22 cellular contexts compared by ENCODE assay signal in genomic region chr14:41868396-41868795, GRCh38.
DNase-seq lines count a peak whose midpoint lies in the region; ATAC-seq, FAIRE-seq and TF ChIP-seq lines count a peak whose summit lies in the region.
"Had no signal": no experiment of that assay in that cellular context is flagged by ENCODE, and none has a peak within 500 bp of the region (broad histone marks: within the 10 kb centered on the region; RNA-seq: fewer than 3 reads in every experiment).

No MANE protein-coding gene starts in this region.

- H3K4me2 ChIP-seq in IMR-90 (ENCODE audit: low read depth, low read length) (no peak overlapping the region), astrocyte (ENCODE audit: low read length) (no peak overlapping the region)

- H3K79me1 ChIP-seq in IMR-90 (ENCODE audit: low read depth in 1 of 2, low read length in 2 of 2) = no peaks in the 10 kb centered on the region

- no peaks in the 10 kb centered on the region for H3K9me1 ChIP-seq in IMR-90 (ENCODE audit: insufficient read depth, low read length)

- no peak for TF ChIP-seq RAD21 in IMR-90 (IDR thresholded peaks at IDR 0.05; ENCODE audit: low read length)

- H2AK5ac ChIP-seq in IMR-90 (ENCODE audit: low read depth, low read length) = no peak overlapping the region

- ATAC-seq in IMR-90 (ENCODE audit: low read depth) = peak; percentile 42
- ATAC-seq in HG03354 (IDR thresholded peaks at IDR 0.05; ENCODE audit: poor library complexity, severe bottlenecking, unreplicated experiment) = no peak
- ATAC-seq: SK-N-SH treated with all-trans-retinoic acid at 6 μM for 48 hours had no signal

- intact Hi-C loops in IMR-90 (cut with micrococcal nuclease) = no loop called here

- H3K4me3 ChIP-seq in IMR-90 (ENCODE audit: insufficient read depth, low read depth, low read length) (no peak overlapping the region), astrocyte (ENCODE audit: insufficient read depth, low read depth, low read length) (no peak overlapping the region)
- H3K4me3 ChIP-seq: HAP-1 had no signal

- no peaks in the 10 kb centered on the region for H3K9me3 Mint-ChIP-seq in astrocyte (ENCODE audit: unreplicated experiment)
- H3K9me3 Mint-ChIP-seq in osteocyte (ENCODE audit: unreplicated experiment) = no peaks in the 10 kb centered on the region

- H3K14ac ChIP-seq in IMR-90 (replicated peaks; ENCODE audit: low read depth, low read length) = no peak overlapping the region

- no peak overlapping the region for H2AK9ac ChIP-seq in IMR-90 (replicated peaks; ENCODE audit: low read depth, low read length, poor library complexity)

- TF ChIP-seq CTCF in IMR-90 (conservative IDR thresholded peaks at IDR 0.05; ENCODE audit: low read depth, low read length) (no peak), astrocyte (IDR thresholded peaks at IDR 0.05; ENCODE audit: insufficient read depth, low read depth, low read length) (no peak), osteocyte (IDR thresholded peaks at IDR 0.05) (no peak)

- WGBS in IMR-90 (ENCODE audit: extremely low coverage in 2 of 2, insufficient read length in 1 of 2), 2 experiments = no CpG with 5 or more reads among the region's 3 CpGs

- no peak overlapping the region for H2BK120ac ChIP-seq in IMR-90 (ENCODE audit: low read depth, low read length)

- H3K27ac ChIP-seq in IMR-90 (ENCODE audit: insufficient read depth, low read length) = no peak overlapping the region
- H3K27ac ChIP-seq in astrocyte (ENCODE audit: low read depth, low read length) = no peak overlapping the region

- H3K9ac ChIP-seq in IMR-90 (ENCODE audit: low read depth, low read length) = no peak overlapping the region
- H3K9ac ChIP-seq in astrocyte (ENCODE audit: low read length) = no peak overlapping the region

- no peak overlapping the region for H3K56ac ChIP-seq in IMR-90 (ENCODE audit: extremely low read depth, insufficient read depth, low read length)

- H3K4me1 Mint-ChIP-seq in astrocyte (ENCODE audit: low read depth, unreplicated experiment) (peaks cover 11% of the 10 kb centered on the region), osteocyte (ENCODE audit: unreplicated experiment) (peaks cover 26% of the 10 kb centered on the region)
- H3K4me1 Mint-ChIP-seq: CD8-positive, alpha-beta memory T cell had no signal

- H4K20me1 ChIP-seq in IMR-90 (ENCODE audit: insufficient read depth, low read length) (no peaks in the 10 kb centered on the region), astrocyte (ENCODE audit: insufficient read depth, low read length) (no peaks in the 10 kb centered on the region)

- H3K27me3 Mint-ChIP-seq in astrocyte (ENCODE audit: low read depth, unreplicated experiment) (no peaks in the 10 kb centered on the region), osteocyte (ENCODE audit: unreplicated experiment) (no peaks in the 10 kb centered on the region)
- H3K27me3 Mint-ChIP-seq: CD8-positive, alpha-beta memory T cell had no signal

- H2AFZ ChIP-seq in IMR-90 (replicated peaks; ENCODE audit: low read length, poor library complexity) = no peak overlapping the region
- no peak overlapping the region for H2AFZ ChIP-seq in astrocyte (ENCODE audit: low read depth, low read length)

- FAIRE-seq in astrocyte (lab: Jason Lieb, UNC) = no peak
- FAIRE-seq: D721Med, GM12891, GM18507, HTR-8/SVneo had no signal

- H3K27me3 ChIP-seq in IMR-90 (ENCODE audit: control insufficient read depth, insufficient read depth, low read length) = no peaks in the 10 kb centered on the region
- H3K27me3 ChIP-seq in astrocyte (ENCODE audit: insufficient read depth, low read length) = no peaks in the 10 kb centered on the region

- H3K27ac Mint-ChIP-seq in astrocyte (ENCODE audit: unreplicated experiment) = no peak overlapping the region
- peak overlapping the region; percentile 19 for H3K27ac Mint-ChIP-seq in osteocyte (ENCODE audit: unreplicated experiment)
- H3K27ac Mint-ChIP-seq: CD8-positive, alpha-beta memory T cell had no signal

- H3K4ac ChIP-seq in IMR-90 (ENCODE audit: low read depth, low read length) = no peak overlapping the region

- H4K5ac ChIP-seq in IMR-90 (ENCODE audit: low read depth, low read length) = no peak overlapping the region

- POLR2A ChIA-PET in IMR-90 (lab: Charles Lee; ENCODE audit: unreplicated experiment) = no interaction called here

- H3K9me3 ChIP-seq in IMR-90 (ENCODE audit: control insufficient read depth, insufficient read depth, low read length) = no peaks in the 10 kb centered on the region
- H3K9me3 ChIP-seq in astrocyte (ENCODE audit: insufficient read depth, low read depth, low read length) = no peaks in the 10 kb centered on the region
- H3K9me3 ChIP-seq: HAP-1 had no signal

- no peaks in the 10 kb centered on the region for H3K79me2 ChIP-seq in astrocyte (ENCODE audit: insufficient read depth, low read length)

- H4K8ac ChIP-seq in IMR-90 (ENCODE audit: low read depth in 2 of 2, low read length in 2 of 2) = no peak overlapping the region

- no peak overlapping the region for H4K91ac ChIP-seq in IMR-90 (ENCODE audit: insufficient read depth, low read depth, low read length)

- no peak for TF ChIP-seq POLR2A in IMR-90 (IDR thresholded peaks at IDR 0.05; ENCODE audit: low read depth, low read length)

- H3K4me1 ChIP-seq in IMR-90 (ENCODE audit: control insufficient read depth, insufficient read depth, low read length) = no peaks in the 10 kb centered on the region
- H3K4me1 ChIP-seq in astrocyte (ENCODE audit: insufficient read depth, low read length) = no peaks in the 10 kb centered on the region

- H3K36me3 Mint-ChIP-seq in astrocyte (ENCODE audit: low read depth, unreplicated experiment) (no peaks in the 10 kb centered on the region), osteocyte (ENCODE audit: unreplicated experiment) (no peaks in the 10 kb centered on the region)
- H3K36me3 Mint-ChIP-seq: CD8-positive, alpha-beta memory T cell had no signal

- DNase-seq in IMR-90 (peak; percentile 4), astrocyte (ENCODE audit: low read depth) (peak; percentile 12), iPS DF 19.7 (ENCODE audit: low read depth, low spot score) (peak; percentile 12), osteocyte (ENCODE audit: extremely low spot score, unreplicated experiment) (no peak), inferior parietal cortex (ENCODE audit: extremely low spot score) (no peak), OCI-M2 (lab: John Stamatoyannopoulos, UW; ENCODE audit: unreplicated experiment) (no peak)
- no peak for DNase-seq in activated T-cell treated with anti-CD3 and anti-CD28 coated beads, Interleukin-2, amount 50 U/mL, for 1 hour
- DNase-seq: C1 segment of cervical spinal cord; CD8-positive, alpha-beta memory T cell; MM.1S; NCI-H1092; NCI-H2081; NCI-H510A; NCI-H774; SHP77 treated with DMSO at 0.1 percent for 48 hours had no signal

- no peak overlapping the region for H2BK20ac ChIP-seq in IMR-90 (ENCODE audit: low read depth, low read length)

- H3K36me3 ChIP-seq in IMR-90 (ENCODE audit: control insufficient read depth, insufficient read depth, low read length) = no peaks in the 10 kb centered on the region
- no peaks in the 10 kb centered on the region for H3K36me3 ChIP-seq in astrocyte (ENCODE audit: insufficient read depth, low read length)
- H3K36me3 ChIP-seq: HAP-1 had no signal

- H2BK5ac ChIP-seq in IMR-90 (ENCODE audit: low read depth, low read length, poor library complexity, severe bottlenecking) = no peak overlapping the region

- no peak overlapping the region for H3K23ac ChIP-seq in IMR-90 (ENCODE audit: low read depth, low read length)

- in situ Hi-C loops in IMR-90 (cut with MboI; ENCODE audit: low sequenced_read_pairs) = no loop called here

- BruUV-seq in IMR-90 (replicated peaks; lab: Mats Ljungman, UMichigan) = no TSS peak

- H3K18ac ChIP-seq in IMR-90 (ENCODE audit: low read depth, low read length) = no peak overlapping the region

- H3K4me3 Mint-ChIP-seq in astrocyte (ENCODE audit: unreplicated experiment) = no peak overlapping the region
- H3K4me3 Mint-ChIP-seq in osteocyte (ENCODE audit: unreplicated experiment) = no peak overlapping the region
- H3K4me3 Mint-ChIP-seq: CD8-positive, alpha-beta memory T cell had no signal

- no peak overlapping the region for H2BK15ac ChIP-seq in IMR-90 (ENCODE audit: low read depth, low read length)

- dilution Hi-C loops in IMR-90 (cut with HindIII; ENCODE audit: low sequenced_read_pairs, unreplicated experiment) = no loop called here

- CTCF ChIA-PET in IMR-90 (lab: Yijun Ruan, JAX) = no interaction called here

TF ChIP-seq in IMR-90, 13 proteins besides CTCF, POLR2A, EP300 and RAD21:
- TF ChIP-seq MXI1 (IDR thresholded peaks at IDR 0.05; ENCODE audit: borderline replicate concordance, low read depth, low read length) (no peak), MAZ (IDR thresholded peaks at IDR 0.05; ENCODE audit: borderline replicate concordance, low read depth, low read length) (no peak), ELK1 (IDR thresholded peaks at IDR 0.05; ENCODE audit: borderline replicate concordance, low read depth, low read length) (no peak), RFX5 (IDR thresholded peaks at IDR 0.05; ENCODE audit: low read depth, low read length) (no peak), CHD1 (IDR thresholded peaks at IDR 0.05; ENCODE audit: low read depth, low read length) (no peak), SMC3 (IDR thresholded peaks at IDR 0.05; ENCODE audit: low read depth, low read length) (no peak), BHLHE40 (IDR thresholded peaks at IDR 0.05; ENCODE audit: low read depth, low read length) (no peak), MAFK (IDR thresholded peaks at IDR 0.05; ENCODE audit: low read depth, low read length) (no peak), USF2 (IDR thresholded peaks at IDR 0.05; ENCODE audit: low read depth, low read length) (no peak), CEBPB (IDR thresholded peaks at IDR 0.05; ENCODE audit: low read depth, low read length) (no peak), FOS (IDR thresholded peaks at IDR 0.05; ENCODE audit: low read depth, low read length) (no peak), RCOR1 (IDR thresholded peaks at IDR 0.05; ENCODE audit: insufficient replicate concordance, low read length) (no peak)

Comparison
In these comparisons a context has a peak if more than half of its experiments do, and no peak if none do; other contexts are left out.
1. DNase-seq: peak in IMR-90 (single experiment), astrocyte (single experiment) and iPS DF 19.7 (single experiment); none in osteocyte (single experiment), activated T-cell treated with anti-CD3 and anti-CD28 coated beads, Interleukin-2, amount 50 U/mL, for 1 hour (single experiment), inferior parietal cortex (single experiment) and OCI-M2 (single experiment).